Comparison of ENCODE assay signal across 23 cellular contexts in the genomic region with DNA sequence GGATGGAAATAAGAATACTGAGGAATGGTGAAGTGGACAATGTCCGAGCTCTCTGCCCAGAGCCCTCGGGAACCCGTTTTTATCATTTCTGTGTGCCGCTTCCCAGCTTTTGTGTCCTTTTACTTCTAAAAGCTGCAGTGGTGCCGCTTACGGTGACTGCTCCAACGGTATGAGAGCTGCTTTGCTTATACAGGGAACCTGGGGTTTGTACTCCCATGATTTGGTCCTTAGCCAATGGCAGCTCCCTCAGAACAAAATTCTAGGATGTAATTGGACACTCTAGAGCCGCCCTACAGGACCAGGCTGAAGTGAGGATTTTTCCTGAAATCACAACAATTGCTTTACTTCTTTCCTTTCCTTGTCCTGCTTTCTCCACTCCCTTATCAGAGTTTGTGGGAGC. TPM values are rescaled to one million over a fixed set of nuclear protein-coding genes. Genes with fewer than 3 reads are reported as not detected.
A peak's percentile ranks its signal among the peaks of the same experiment; 100 is the strongest.
DNase-seq lines count a peak whose midpoint lies in the region; ATAC-seq and TF ChIP-seq lines count a peak whose summit lies in the region.
"Had no signal": no experiment of that assay in that cellular context is flagged by ENCODE, and none has a peak within 500 bp of the region (broad histone marks: within the 10 kb centered on the region; RNA-seq: fewer than 3 reads in every experiment).

No MANE protein-coding gene starts in this region.

- no peaks in the 10 kb centered on the region for H4K20me1 ChIP-seq in OCI-LY7 (ENCODE audit: insufficient read depth, low read length)

- no peak overlapping the region for H3K27ac ChIP-seq in HUES48 (ENCODE audit: low read depth, low read length)
- no peak overlapping the region for H3K27ac ChIP-seq in left lung
- H3K27ac ChIP-seq in OCI-LY7 (ENCODE audit: low read depth, low read length, poor library complexity, severe bottlenecking): no peak overlapping the region
- H3K27ac ChIP-seq: heart left ventricle, KMS-11, skin epidermis had no signal

- peak; percentile 76 for ATAC-seq in left lung
- ATAC-seq in GM19023 (IDR thresholded peaks at IDR 0.05; ENCODE audit: unreplicated experiment): no peak
- no peak for ATAC-seq in HG02870 (IDR thresholded peaks at IDR 0.05; ENCODE audit: unreplicated experiment)
- ATAC-seq: GM12878, heart left ventricle, left lobe of liver had no signal

- H3K4me1 ChIP-seq in HUES48 (ENCODE audit: control insufficient read depth, insufficient read depth, low read length) (peaks cover 8% of the 10 kb centered on the region), left lung (no peaks in the 10 kb centered on the region), OCI-LY7 (ENCODE audit: insufficient read depth, low read length, poor library complexity, severe bottlenecking) (no peaks in the 10 kb centered on the region)
- H3K4me1 ChIP-seq: heart left ventricle had no signal

- H3K4me3 ChIP-seq in HUES48 (ENCODE audit: low read depth, low read length) (peak overlapping the region; percentile 40; the same call in 1 of the 2 replicates), left lung (no peak overlapping the region), OCI-LY7 (ENCODE audit: low read depth, low read length, poor library complexity, severe bottlenecking) (no peak overlapping the region)
- H3K4me3 ChIP-seq: GM12878, heart left ventricle, skin epidermis had no signal

- H3K36me3 ChIP-seq in HUES48 (ENCODE audit: control insufficient read depth, insufficient read depth, low read length) (no peaks in the 10 kb centered on the region), left lung (no peaks in the 10 kb centered on the region), OCI-LY7 (ENCODE audit: insufficient read depth, low read length) (no peaks in the 10 kb centered on the region)
- H3K36me3 ChIP-seq: heart left ventricle had no signal

- intact Hi-C loops in left lung (cut with DNase I) (no loop called here), OCI-LY7 (cut with micrococcal nuclease; ENCODE audit: unreplicated experiment) (no loop called here)

- no peaks in the 10 kb centered on the region for H3K9me2 ChIP-seq in OCI-LY7 (ENCODE audit: insufficient read depth, low read length)

- CTCF ChIA-PET in OCI-LY7 (lab: Charles Lee; ENCODE audit: unreplicated experiment): no interaction called here

- BruUV-seq in OCI-LY7 (replicated peaks; lab: Mats Ljungman, UMichigan): no TSS peak

- H3K79me2 ChIP-seq in OCI-LY7 (ENCODE audit: insufficient read depth, low read depth, low read length): no peaks in the 10 kb centered on the region

- H3K9me3 ChIP-seq in HUES48 (ENCODE audit: control insufficient read depth, insufficient read depth, low read length) (no peaks in the 10 kb centered on the region), left lung (no peaks in the 10 kb centered on the region), OCI-LY7 (ENCODE audit: low read length) (no peaks in the 10 kb centered on the region)
- H3K9me3 ChIP-seq: heart left ventricle had no signal

- H3K9ac ChIP-seq in HUES48 (ENCODE audit: low read depth, low read length): no peak overlapping the region
- H3K9ac ChIP-seq: KMS-11 had no signal

- H3K4me2 ChIP-seq in OCI-LY7 (ENCODE audit: low read length): no peak overlapping the region
- H3K4me2 ChIP-seq: KMS-11 had no signal

- TF ChIP-seq CTCF in left lung (IDR thresholded peaks at IDR 0.05) (no peak), OCI-LY7 (conservative IDR thresholded peaks at IDR 0.05; ENCODE audit: low read length) (no peak)

- H2AFZ ChIP-seq in OCI-LY7 (ENCODE audit: low read length): no peak overlapping the region

- POLR2A ChIA-PET in OCI-LY7 (lab: Charles Lee): interaction anchor here (1.0 kb wide), 1 partner anchor 182 kb away, joined by 3 read pairs; no protein-coding TSS in a partner anchor

- DNase-seq in cerebellum (ENCODE audit: low spot score): peak; percentile 4
- DNase-seq in left lung: no peak
- DNase-seq in superior temporal gyrus (ENCODE audit: extremely low spot score): peak; percentile 24
- no peak for DNase-seq in OCI-LY7 (ENCODE audit: low spot score)
- DNase-seq: activated CD4-positive, CD25-positive, alpha-beta regulatory T cell treated with anti-CD3 and anti-CD28 coated beads, Interleukin-2, amount 50 U/mL, for 72 hours; effector CD8-positive, alpha-beta T cell; GDM1; GOT3; heart left ventricle; NCI-H1417; NCI-H446; Right ventricle myocardium superior; stimulated activated CD4-positive, alpha-beta T cell treated with anti-CD3 and anti-CD28 coated beads, Interleukin-4, amount 100 ng/mL, for 24 hours had no signal

- H3K27me3 ChIP-seq in HUES48 (ENCODE audit: control insufficient read depth, insufficient read depth, low read length) (no peaks in the 10 kb centered on the region), left lung (peaks cover 0 to 5% of the 10 kb centered on the region in 2 donors)

RNA-seq across cellular contexts. Expression of a gene that starts 24.2 kb away (rescaled TPM):
- 24.1 TPM for total RNA-seq in cerebellum
- 10 to 100 TPM in 1 of 2 donors, 1 to 10 TPM in 1; 4.9 to 33.4 TPM for total RNA-seq in left lung
- not detected in 2 replicates for total RNA-seq in OCI-LY7 (2014; rRNA removed; shearing (Covaris generic))
- total RNA-seq in OCI-LY7 (2022): not detected in 2 replicates
- total RNA-seq: activated T-helper 2 cell treated with anti-CD3 and anti-CD28 coated beads, Interferon-gamma antibody, Interleukin-2, Interleukin-4, amounts not matched to agents 10 μg/mL and 5 μg/mL and 100 μg/mL, durations not matched to agents 14 hours and 24 hours and 36 hours; GM12878; osteoblast; T-helper 2 cell treated with Interferon-gamma antibody and Interleukin-4, amounts not matched to agents 100 ng/mL and 5 ng/mL, for 36 hours had no signal

Comparison
In these comparisons a context has a peak if more than half of its experiments do, and no peak if none do; other contexts are left out.
1. DNase-seq: peak in cerebellum (single experiment) and superior temporal gyrus (single experiment); none in left lung (0 of 2) and OCI-LY7 (single experiment).
2. RNA of a gene that starts 24.2 kb away (total RNA-seq): 4.9 to 33.4 TPM in left lung and 24.1 TPM in cerebellum (single experiment); not detected in OCI-LY7; every median in the first group is over 4 times any median in the second.